In the genomic region with DNA sequence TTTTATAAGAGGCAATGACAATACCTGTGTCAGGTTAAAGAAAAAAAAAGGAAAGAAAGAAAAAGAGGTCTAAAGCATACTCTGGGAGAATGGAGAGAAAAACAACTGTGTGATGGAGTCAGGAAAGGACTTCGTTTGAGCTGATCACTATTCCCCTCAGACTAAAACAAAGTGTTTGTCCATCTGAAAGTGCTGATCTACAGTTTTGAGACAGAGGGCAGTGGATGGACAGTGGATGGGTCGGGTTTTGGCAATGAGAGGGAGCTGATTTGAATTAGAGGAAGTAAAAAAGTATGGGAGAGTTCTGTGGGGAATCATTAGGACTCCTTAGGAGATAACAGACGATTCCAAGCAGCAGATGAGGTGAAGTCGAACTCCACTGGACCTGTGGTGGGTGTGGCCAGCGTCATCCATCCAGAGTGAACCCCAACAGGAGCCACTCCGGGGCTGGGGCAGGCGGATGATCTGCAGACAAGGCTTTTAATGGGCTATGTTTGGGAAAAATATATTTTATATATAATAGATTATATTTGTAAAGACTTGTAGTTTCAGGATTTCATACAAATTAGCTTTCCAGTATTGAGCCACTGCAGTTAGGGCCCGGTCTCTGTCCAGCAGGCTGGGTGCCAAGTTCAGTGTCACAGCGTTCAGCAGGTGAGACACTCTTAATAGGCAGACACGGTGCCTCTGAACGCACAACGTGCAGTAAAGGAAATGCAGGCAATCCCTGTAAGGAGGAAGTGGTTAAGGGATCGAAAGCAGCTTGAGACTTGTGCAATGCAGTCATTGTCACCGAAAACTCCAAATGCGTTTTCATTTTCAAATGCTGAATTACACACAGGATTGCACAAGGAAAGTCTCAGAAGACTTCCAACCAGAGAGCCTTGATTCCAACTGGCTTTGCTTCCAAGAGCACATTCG, we compare ENCODE assay signal across 9 cellular contexts.
A peak's percentile ranks its signal among the peaks of the same experiment; 100 is the strongest.
DNase-seq lines count a peak whose midpoint lies in the region; ATAC-seq, FAIRE-seq and TF ChIP-seq lines count a peak whose summit lies in the region.
"Had no signal": no experiment of that assay in that cellular context is flagged by ENCODE, and none has a peak within 500 bp of the region (broad histone marks: within the 10 kb centered on the region; RNA-seq: fewer than 3 reads in every experiment).

No MANE protein-coding gene starts in this region.

- peak overlapping the region in 1 of 2 donors; percentile 26 for H3K4me3 ChIP-seq in CD4-positive, alpha-beta memory T cell (ENCODE audit: low read length in 2 of 2)
- H3K4me3 ChIP-seq in Peyer's patch (peak overlapping the region in 3 of 4 donors; percentile 10 to 39 (median 38)), adrenal gland (no peak overlapping the region), lung (no peak overlapping the region)

- WGBS in adrenal gland, 4 donors = 52 to 58% (median 53%) methylated on average over 16 of the region's 16 CpGs
- WGBS in lung, 2 donors = 21 to 29% methylated on average over 16 of the region's 16 CpGs

- TF ChIP-seq CTCF in Peyer's patch (IDR thresholded peaks at IDR 0.05) = no peak
- no peak for TF ChIP-seq CTCF in adrenal gland (IDR thresholded peaks at IDR 0.05)
- no peak for TF ChIP-seq CTCF in lung (IDR thresholded peaks at IDR 0.05; ENCODE audit: control extremely low read depth, extremely low read depth)

- H3K27me3 Mint-ChIP-seq in CD4-positive, alpha-beta memory T cell = peaks cover 0 to 1% of the 10 kb centered on the region in 2 donors

- TF ChIP-seq POLR2A in Peyer's patch (IDR thresholded peaks at IDR 0.05) = no peak
- no peak for TF ChIP-seq POLR2A in adrenal gland (IDR thresholded peaks at IDR 0.05)

- intact Hi-C loops in CD4-positive, alpha-beta memory T cell (cut with micrococcal nuclease) = no loop called here
- intact Hi-C loops in adrenal gland (cut with DNase I) = no loop called here

- peaks cover 33% of the 10 kb centered on the region for H3K4me1 ChIP-seq in CD4-positive, alpha-beta memory T cell (ENCODE audit: insufficient read depth, low read length)
- H3K4me1 ChIP-seq in Peyer's patch (peaks cover 0 to 3% (median 0%) of the 10 kb centered on the region in 4 donors), adrenal gland (replicated peaks in 1 of 2) (no peaks in the 10 kb centered on the region), lung (ENCODE audit: control insufficient read depth in 2 of 2, insufficient read depth in 2 of 2, low read length in 2 of 2) (no peaks in the 10 kb centered on the region)

- CTCF ChIA-PET in CD4-positive, alpha-beta memory T cell (lab: Charles Lee; ENCODE audit: partially characterized antibody) = interaction anchor here (1.5 kb wide), 1 partner anchor 13 kb away, joined by 3 read pairs; no protein-coding TSS in a partner anchor

- H3K9me3 Mint-ChIP-seq in CD4-positive, alpha-beta memory T cell = peaks cover 0 to 2% (median 0%) of the 10 kb centered on the region in 8 donors
- H3K9me3 Mint-ChIP-seq: nephron had no signal

- H3K27me3 ChIP-seq in CD4-positive, alpha-beta memory T cell (ENCODE audit: insufficient read depth, low read length) = no peaks in the 10 kb centered on the region
- H3K27me3 ChIP-seq in Peyer's patch (no peaks in the 10 kb centered on the region), adrenal gland (no peaks in the 10 kb centered on the region), lung (ENCODE audit: control insufficient read depth, insufficient read depth) (no peaks in the 10 kb centered on the region)

- H3K36me3 Mint-ChIP-seq in CD4-positive, alpha-beta memory T cell = no peaks in the 10 kb centered on the region

- no peaks in the 10 kb centered on the region for H3K9me3 ChIP-seq in CD4-positive, alpha-beta memory T cell (ENCODE audit: control insufficient read depth in 1 of 2, low read length in 2 of 2)
- H3K9me3 ChIP-seq in Peyer's patch = no peaks in the 10 kb centered on the region
- H3K9me3 ChIP-seq in adrenal gland (replicated peaks in 1 of 3) = no peaks in the 10 kb centered on the region
- H3K9me3 ChIP-seq in lung (ENCODE audit: control insufficient read depth in 2 of 2, insufficient read depth in 1 of 2, low read length in 1 of 2) = peaks cover 0 to 2% of the 10 kb centered on the region in 2 donors

- POLR2A ChIA-PET in CD4-positive, alpha-beta memory T cell (lab: Charles Lee; ENCODE audit: partially characterized antibody) = no interaction called here

- FAIRE-seq in urothelium cell line (lab: Jason Lieb, UNC) = no peak

- peak overlapping the region in 6 of 7 donors; percentile 2 to 83 (median 77) for H3K27ac Mint-ChIP-seq in CD4-positive, alpha-beta memory T cell
- H3K27ac Mint-ChIP-seq: nephron had no signal

- peaks cover 32 to 48% (median 40%) of the 10 kb centered on the region in 4 donors for H3K4me1 Mint-ChIP-seq in CD4-positive, alpha-beta memory T cell
- H3K4me1 Mint-ChIP-seq: nephron had no signal

- no peaks in the 10 kb centered on the region for H3K36me3 ChIP-seq in CD4-positive, alpha-beta memory T cell (ENCODE audit: insufficient read depth, low read length)
- H3K36me3 ChIP-seq in Peyer's patch = no peaks in the 10 kb centered on the region
- H3K36me3 ChIP-seq in adrenal gland (replicated peaks in 1 of 2) = no peaks in the 10 kb centered on the region
- no peaks in the 10 kb centered on the region for H3K36me3 ChIP-seq in lung (ENCODE audit: control insufficient read depth in 2 of 2, insufficient read depth in 2 of 2, low read length in 2 of 2)

- peak; percentile 99 for ATAC-seq in HG03175 (IDR thresholded peaks at IDR 0.05; ENCODE audit: unreplicated experiment)
- peak; percentile 80 for ATAC-seq in lung (ENCODE audit: insufficient read depth, low FRiP score)

- DNase-seq in CD4-positive, alpha-beta memory T cell = peak; percentile 11 to 48 (median 33)
- DNase-seq in GM19240 (ENCODE audit: insufficient read length, low spot score) (peak; percentile 61), Peyer's patch (peak in 2 of 3 donors; percentile 51 to 78), adrenal gland (peak; percentile 12 to 72 (median 32)), lung (ENCODE audit: low spot score) (peak; percentile 66), urothelium cell line (ENCODE audit: low spot score) (peak; percentile 43), NCI-H2171 (lab: John Stamatoyannopoulos, UW) (no peak)

- H3K4me3 Mint-ChIP-seq in CD4-positive, alpha-beta memory T cell = peak overlapping the region; percentile 66 to 85 (median 78)
- H3K4me3 Mint-ChIP-seq: nephron had no signal

- no peak overlapping the region for H3K27ac ChIP-seq in CD4-positive, alpha-beta memory T cell (ENCODE audit: low read depth, low read length)
- H3K27ac ChIP-seq in Peyer's patch (peak overlapping the region in 2 of 4 donors; percentile 3 to 4), adrenal gland (no peak overlapping the region), lung (ENCODE audit: low read depth in 1 of 2, low read length in 1 of 2) (peak overlapping the region in 1 of 2 donors; percentile 71)

Comparison
In these comparisons a context has a peak if more than half of its experiments do, and no peak if none do; other contexts are left out.
1. H3K4me3 ChIP-seq: peak in Peyer's patch (3 of 4); none in adrenal gland (0 of 4) and lung (single experiment).